In the genomic region with DNA sequence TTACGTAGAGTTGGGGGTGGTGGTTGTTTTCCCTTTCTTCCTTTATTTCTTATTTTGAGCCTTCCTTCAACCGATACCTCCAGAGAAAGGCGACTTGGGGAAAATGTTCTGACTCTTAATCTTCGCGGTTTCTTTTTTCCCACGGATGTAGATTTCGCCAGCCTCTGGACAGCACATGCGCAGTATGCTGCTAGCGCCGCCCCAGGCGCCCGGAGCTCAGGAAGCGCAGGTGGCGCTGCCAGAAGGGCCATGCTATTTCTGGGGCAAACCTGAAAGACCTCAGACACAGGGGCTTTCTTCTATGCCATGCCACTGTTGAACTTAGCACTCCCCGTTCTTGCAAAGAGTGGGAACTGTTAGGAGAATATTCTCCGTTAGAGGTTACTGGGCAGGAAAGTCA, we compare ENCODE assay signal across 25 cellular contexts.
DNase-seq lines count a peak whose midpoint lies in the region; ATAC-seq, FAIRE-seq and TF ChIP-seq lines count a peak whose summit lies in the region.
"Had no signal": no experiment of that assay in that cellular context is flagged by ENCODE, and none has a peak within 500 bp of the region (broad histone marks: within the 10 kb centered on the region; RNA-seq: fewer than 3 reads in every experiment).

No MANE protein-coding gene starts in this region.

- RAD21 ChIA-PET in HCT116 (lab: Charles Lee; ENCODE audit: low non-redundant PET in 1 of 2, low total read pairs in 2 of 2, uncharacterized antibody in 2 of 2, unreplicated experiment in 2 of 2) = no interaction called here

- peaks cover 2% of the 10 kb centered on the region for H3K27me3 Mint-ChIP-seq in activated CD8-positive, alpha-beta T cell treated with anti-CD3 and anti-CD28 coated beads for 36 hours

- H3K23ac ChIP-seq in trophoblast cell (ENCODE audit: low read length) = no peak overlapping the region

- DNase-seq in NCI-H2227 (lab: John Stamatoyannopoulos, UW; ENCODE audit: unreplicated experiment) (peak; percentile 18), NCI-H2227 treated with DMSO at 0.1 percent for 48 hours (lab: John Stamatoyannopoulos, UW) (no peak), HCT116 (ENCODE audit: low read depth, low spot score) (peak; percentile 12), bronchial epithelial cell (ENCODE audit: low read depth) (peak; percentile 5), trophoblast cell (peak; percentile 65 to 81), SK-N-DZ (ENCODE audit: low spot score) (no peak)
- no peak for DNase-seq in activated CD8-positive, alpha-beta T cell treated with anti-CD3 and anti-CD28 coated beads for 36 hours
- DNase-seq in activated effector memory CD4-positive, alpha-beta T cell treated with anti-CD3 and anti-CD28 coated beads, Interleukin-2, amount 50 U/mL, for 16 hours = no peak
- DNase-seq: CD8-positive, alpha-beta T cell; DMS79; H9; NCI-H1436; NCI-H2029; NCI-H2171 treated with DMSO at 0.1 percent for 48 hours; NCI-H510A; Right ventricle myocardium superior; SK-N-SH had no signal

- H3K27ac ChIP-seq in HCT116 (ENCODE audit: low read depth, low read length) = no peak overlapping the region
- H3K27ac ChIP-seq in trophoblast cell (ENCODE audit: low read depth, low read length) = no peak overlapping the region
- H3K27ac ChIP-seq: 22Rv1, BLaER1, HL-60 had no signal

- TF ChIP-seq CTCF in HCT116 (IDR thresholded peaks at IDR 0.05 in 2 of 3, conservative IDR thresholded peaks at IDR 0.05 in 1 of 3; ENCODE audit: borderline replicate concordance in 1 of 3, insufficient read depth in 1 of 3, low read depth in 2 of 3, low read length in 2 of 3) (no peak), bronchial epithelial cell (IDR thresholded peaks at IDR 0.05; ENCODE audit: insufficient read depth, low read length, severe bottlenecking) (no peak)
- no peak for TF ChIP-seq CTCF in activated CD8-positive, alpha-beta T cell treated with anti-CD3 and anti-CD28 coated beads for 36 hours (IDR thresholded peaks at IDR 0.05)

- no peak for FAIRE-seq in bronchial epithelial cell (lab: Jason Lieb, UNC)
- FAIRE-seq: G401.6, GM12878, GM18507, HTR-8/SVneo had no signal

- POLR2A ChIA-PET in HCT116 (lab: Charles Lee) = no interaction called here
- POLR2A ChIA-PET in activated CD8-positive, alpha-beta T cell treated with anti-CD3 and anti-CD28 coated beads for 36 hours (lab: Charles Lee) = no interaction called here

- H3K9me2 ChIP-seq in HCT116 (ENCODE audit: insufficient read depth) = no peaks in the 10 kb centered on the region
- H3K9me2 ChIP-seq: SK-N-SH had no signal

- H3K27me3 ChIP-seq in HCT116 (ENCODE audit: insufficient read depth, low read length) (peaks cover 8% of the 10 kb centered on the region; the same call in 1 of the 2 replicates), bronchial epithelial cell (ENCODE audit: control insufficient read depth, insufficient read depth, low read length) (no peaks in the 10 kb centered on the region), trophoblast cell (ENCODE audit: insufficient read depth, low read length) (no peaks in the 10 kb centered on the region)
- H3K27me3 ChIP-seq: BLaER1 had no signal

- no peak overlapping the region for H3K18ac ChIP-seq in trophoblast cell (ENCODE audit: low read length)

- H2BK12ac ChIP-seq in trophoblast cell (ENCODE audit: low read length) = no peak overlapping the region

- peaks cover 3% of the 10 kb centered on the region for H3K79me1 ChIP-seq in trophoblast cell (ENCODE audit: low read length)

- CTCF ChIA-PET in HCT116 (lab: Charles Lee) = no interaction called here
- CTCF ChIA-PET in activated CD8-positive, alpha-beta T cell treated with anti-CD3 and anti-CD28 coated beads for 36 hours (lab: Charles Lee) = interaction anchor here (0.8 kb wide), 1 partner anchor 9 kb away, joined by 3 read pairs; no protein-coding TSS in a partner anchor

- no TSS peak for BruUV-seq in HCT116 (replicated peaks; lab: Mats Ljungman, UMichigan)

- H3K4me2 ChIP-seq in HCT116 (ENCODE audit: low read length) = no peak overlapping the region
- no peak overlapping the region for H3K4me2 ChIP-seq in trophoblast cell (ENCODE audit: low read length)
- H3K4me2 ChIP-seq: BLaER1, SK-N-SH had no signal

- H3K9ac ChIP-seq in HCT116 (ENCODE audit: low read length) = no peak overlapping the region
- no peak overlapping the region for H3K9ac ChIP-seq in trophoblast cell (ENCODE audit: low read length)
- H3K9ac ChIP-seq: BLaER1, SK-N-SH had no signal

- no peaks in the 10 kb centered on the region for H3K4me1 Mint-ChIP-seq in activated CD8-positive, alpha-beta T cell treated with anti-CD3 and anti-CD28 coated beads for 36 hours (ENCODE audit: low read depth)

- H3K4me3 ChIP-seq in HCT116 (replicated peaks in 1 of 2; ENCODE audit: low read depth in 1 of 2, low read length in 2 of 2) = no peak overlapping the region
- H3K4me3 ChIP-seq in bronchial epithelial cell (ENCODE audit: low read depth, low read length) = no peak overlapping the region
- H3K4me3 ChIP-seq in trophoblast cell (ENCODE audit: low read depth, low read length) = no peak overlapping the region
- H3K4me3 ChIP-seq: BLaER1, GM12878 had no signal

- no peaks in the 10 kb centered on the region for H3K79me2 ChIP-seq in HCT116 (ENCODE audit: insufficient read depth, low read length)
- no peaks in the 10 kb centered on the region for H3K79me2 ChIP-seq in trophoblast cell (ENCODE audit: control insufficient read depth, insufficient read depth, low read length, poor library complexity)

- H4K8ac ChIP-seq in trophoblast cell (ENCODE audit: low read depth, low read length) = no peak overlapping the region

- no peaks in the 10 kb centered on the region for H3K9me3 ChIP-seq in HCT116 (ENCODE audit: control insufficient read depth in 1 of 2, insufficient read depth in 1 of 2, low read depth in 1 of 2, low read length in 2 of 2)
- no peaks in the 10 kb centered on the region for H3K9me3 ChIP-seq in trophoblast cell (ENCODE audit: insufficient read depth, low read depth, low read length)
- H3K9me3 ChIP-seq: BLaER1, SK-N-SH had no signal

- no peak for TF ChIP-seq POLR2A in HCT116 (IDR thresholded peaks at IDR 0.05; ENCODE audit: borderline replicate concordance, extremely low read depth, insufficient read depth, insufficient read length)

- no peak overlapping the region for H3K14ac ChIP-seq in trophoblast cell (ENCODE audit: low read length)

- peaks cover 1% of the 10 kb centered on the region for H3K9me3 Mint-ChIP-seq in activated CD8-positive, alpha-beta T cell treated with anti-CD3 and anti-CD28 coated beads for 36 hours

- WGBS in trophoblast cell (ENCODE audit: extremely low coverage, insufficient coverage, insufficient read length) = no CpG with 5 or more reads among the region's 16 CpGs

- H4K91ac ChIP-seq in trophoblast cell (ENCODE audit: low read depth, low read length) = no peak overlapping the region

- no peak overlapping the region for H2BK5ac ChIP-seq in trophoblast cell (ENCODE audit: low read depth, low read length, poor library complexity)

- no peaks in the 10 kb centered on the region for H3K36me3 ChIP-seq in HCT116 (ENCODE audit: control insufficient read depth in 1 of 2, insufficient read depth in 2 of 2, low read length in 2 of 2)
- no peaks in the 10 kb centered on the region for H3K36me3 ChIP-seq in bronchial epithelial cell (ENCODE audit: control insufficient read depth, insufficient read depth, low read length)
- peaks cover 6 to 21% of the 10 kb centered on the region in 2 experiments for H3K36me3 ChIP-seq in trophoblast cell (ENCODE audit: control insufficient read depth in 1 of 2, insufficient read depth in 2 of 2, low read length in 2 of 2)
- H3K36me3 ChIP-seq: BLaER1 had no signal

- TF ChIP-seq RAD21 in HCT116 (IDR thresholded peaks at IDR 0.05; ENCODE audit: low read depth) = no peak

- H4K20me1 ChIP-seq in HCT116 (ENCODE audit: insufficient read depth) = no peaks in the 10 kb centered on the region
- H4K20me1 ChIP-seq: BLaER1 had no signal

- H3K36me3 Mint-ChIP-seq in activated CD8-positive, alpha-beta T cell treated with anti-CD3 and anti-CD28 coated beads for 36 hours (ENCODE audit: low read depth) = no peaks in the 10 kb centered on the region
- H3K36me3 Mint-ChIP-seq: CD8-positive, alpha-beta T cell had no signal

- H2AFZ ChIP-seq in HCT116 (ENCODE audit: low read depth, low read length, poor library complexity, severe bottlenecking) (no peak overlapping the region), trophoblast cell (ENCODE audit: insufficient read depth, low read length, poor library complexity) (no peak overlapping the region)

- H2BK120ac ChIP-seq in trophoblast cell (ENCODE audit: insufficient read depth, low read length, poor library complexity) = no peak overlapping the region

- H3K4me3 Mint-ChIP-seq in activated CD8-positive, alpha-beta T cell treated with anti-CD3 and anti-CD28 coated beads for 36 hours = no peak overlapping the region
- H3K4me3 Mint-ChIP-seq: CD8-positive, alpha-beta T cell; H9 had no signal

- no peak overlapping the region for H2AK5ac ChIP-seq in trophoblast cell (ENCODE audit: low read length)

- H4K12ac ChIP-seq in trophoblast cell (ENCODE audit: low read depth, low read length) = no peak overlapping the region

- H3K4me1 ChIP-seq in HCT116 (ENCODE audit: control insufficient read depth in 1 of 2, insufficient read depth in 2 of 2, low read length in 2 of 2) (no peaks in the 10 kb centered on the region), trophoblast cell (ENCODE audit: control insufficient read depth in 1 of 2, insufficient read depth in 2 of 2, low read length in 2 of 2) (peaks cover 6% of the 10 kb centered on the region in 2 experiments)

- intact Hi-C loops in HCT116 (cut with micrococcal nuclease) = no loop called here
- intact Hi-C loops in activated CD8-positive, alpha-beta T cell treated with anti-CD3 and anti-CD28 coated beads for 36 hours (cut with micrococcal nuclease) = no loop called here

- no peak overlapping the region for H3K4ac ChIP-seq in trophoblast cell (ENCODE audit: low read depth, low read length)

- peak; percentile 83 for ATAC-seq in HCT116
- no peak for ATAC-seq in activated CD8-positive, alpha-beta T cell treated with anti-CD3 and anti-CD28 coated beads for 36 hours
- ATAC-seq: CD8-positive, alpha-beta T cell; GM12878; Panc1 had no signal

- no peak overlapping the region for H3K27ac Mint-ChIP-seq in activated CD8-positive, alpha-beta T cell treated with anti-CD3 and anti-CD28 coated beads for 36 hours
- H3K27ac Mint-ChIP-seq: CD8-positive, alpha-beta T cell; H9 had no signal

TF ChIP-seq in HCT116, 20 proteins besides CTCF, POLR2A, EP300 and RAD21 (continues in another document):
- no peak for TF ChIP-seq SRF (IDR thresholded peaks at IDR 0.05; ENCODE audit: low read depth)

Comparison
In these comparisons a context has a peak if more than half of its experiments do, and no peak if none do; other contexts are left out.
1. DNase-seq: peak in NCI-H2227 (single experiment), HCT116 (single experiment), bronchial epithelial cell (single experiment) and trophoblast cell (2 of 2); none in NCI-H2227 treated with DMSO at 0.1 percent for 48 hours (single experiment), activated CD8-positive, alpha-beta T cell treated with anti-CD3 and anti-CD28 coated beads for 36 hours (single experiment), activated effector memory CD4-positive, alpha-beta T cell treated with anti-CD3 and anti-CD28 coated beads, Interleukin-2, amount 50 U/mL, for 16 hours (single experiment) and SK-N-DZ (single experiment).